22 cellular contexts compared by ENCODE assay signal in genomic region chr7:44212581-44213184, GRCh38. TPM values are rescaled to one million over a fixed set of nuclear protein-coding genes. Genes with fewer than 3 reads are reported as not detected.
DNase-seq lines count a peak whose midpoint lies in the region; ATAC-seq and TF ChIP-seq lines count a peak whose summit lies in the region.
"Had no signal": no experiment of that assay in that cellular context is flagged by ENCODE, and none has a peak within 500 bp of the region (broad histone marks: within the 10 kb centered on the region; RNA-seq: fewer than 3 reads in every experiment).

No MANE protein-coding gene starts in this region.

- peak; percentile 50 for DNase-seq in NCI-H82 (lab: John Stamatoyannopoulos, UW)
- DNase-seq in NCI-H82 treated with DMSO at 0.1 percent for 48 hours (lab: John Stamatoyannopoulos, UW; ENCODE audit: unreplicated experiment): no peak
- DNase-seq in RWPE2 (ENCODE audit: low spot score): peak; percentile 25
- DNase-seq in substantia nigra (lab: John Stamatoyannopoulos, UW): no peak
- no peak for DNase-seq in H7
- DNase-seq in omental fat pad (ENCODE audit: low spot score): no peak
- DNase-seq: 8988T; activated CD4-positive, alpha-beta T cell treated with anti-CD3 and anti-CD28 coated beads for 4 hours; central memory CD4-positive, alpha-beta T cell; GM23248; MM.1S; NCI-H146; NCI-H510A treated with DMSO at 0.1 percent for 48 hours; stimulated activated naive CD8-positive, alpha-beta T cell treated with anti-CD3 and anti-CD28 coated beads, Interleukin-15, Interleukin-2, amounts not matched to agents 100 U/mL and 50 U/mL, for 24 hours; T-helper 2 cell; trophoblast cell had no signal

- TF ChIP-seq CTCF in RWPE2 (IDR thresholded peaks at IDR 0.05; ENCODE audit: poor library complexity, severe bottlenecking) (no peak), omental fat pad (IDR thresholded peaks at IDR 0.05) (no peak)

- H3K36me3 ChIP-seq in RWPE2 (ENCODE audit: low read depth) (peaks cover 47% of the 10 kb centered on the region), H7 (replicated peaks; ENCODE audit: control insufficient read depth, insufficient read depth, low read length) (peaks cover 28% of the 10 kb centered on the region)

- H3K9me3 ChIP-seq in RWPE2 (ENCODE audit: severe bottlenecking): no peaks in the 10 kb centered on the region
- H3K9me3 ChIP-seq: ascending aorta had no signal

- H3K4me1 ChIP-seq in RWPE2 (ENCODE audit: insufficient read depth, poor library complexity, severe bottlenecking): no peaks in the 10 kb centered on the region
- H3K4me1 ChIP-seq: ascending aorta had no signal

- H3K27ac ChIP-seq in RWPE2 (ENCODE audit: poor library complexity, severe bottlenecking) (no peak overlapping the region), layer of hippocampus (ENCODE audit: low read depth, low read length) (peak overlapping the region; percentile 42), substantia nigra (ENCODE audit: low read depth, low read length, poor library complexity, severe bottlenecking) (peak overlapping the region; percentile 1)
- H3K27ac ChIP-seq: ascending aorta, epithelial cell of prostate, GM23248, SK-N-MC had no signal

- ATAC-seq in RWPE2 (ENCODE audit: low read depth) (no peak), GM19397 (IDR thresholded peaks at IDR 0.05; ENCODE audit: unreplicated experiment) (no peak), omental fat pad (ENCODE audit: low FRiP score) (no peak)
- ATAC-seq: activated naive CD4-positive, alpha-beta T cell treated with anti-CD3 and anti-CD28 coated beads, Interleukin-2, amount 50 U/mL, for 72 hours; stimulated activated naive CD8-positive, alpha-beta T cell treated with anti-CD3 and anti-CD28 coated beads, Interleukin-15, Interleukin-2, amounts not matched to agents 100 U/mL and 50 U/mL, for 24 hours had no signal

- no peak overlapping the region for H3K4me3 ChIP-seq in RWPE2 (ENCODE audit: severe bottlenecking)
- no peak overlapping the region for H3K4me3 ChIP-seq in H7 (ENCODE audit: insufficient read depth, low read depth, low read length)
- H3K4me3 ChIP-seq: ascending aorta, GM23248, SK-N-MC had no signal

- H3K27me3 ChIP-seq in RWPE2 (ENCODE audit: insufficient read depth, poor library complexity, severe bottlenecking): no peaks in the 10 kb centered on the region
- H3K27me3 ChIP-seq in layer of hippocampus (ENCODE audit: control insufficient read depth, insufficient read depth, low read length): no peaks in the 10 kb centered on the region
- no peaks in the 10 kb centered on the region for H3K27me3 ChIP-seq in H7 (ENCODE audit: control insufficient read depth, insufficient read depth, low read length)
- H3K27me3 ChIP-seq: ascending aorta had no signal

RNA-seq across cellular contexts. Expression of gene YKT6, which starts 11.9 kb away (rescaled TPM):
- total RNA-seq in H7 (2014; rRNA removed; shearing (Covaris generic)): 82.4 and 93.4 TPM in 2 replicates
- total RNA-seq in omental fat pad: 10 to 100 TPM; 48.3 to 75.8 (median 54.4) TPM

RNA-seq across cellular contexts. Expression of gene GCK, which starts 23.4 kb away (rescaled TPM):
- total RNA-seq in H7 (2014; rRNA removed; shearing (Covaris generic)): 2.8 and 3.7 TPM in 2 replicates
- 1 to 10 TPM in 2 of 4 donors, under 1 TPM in 2; 0.38 to 3.9 (median 1.1) TPM for total RNA-seq in omental fat pad

Comparison
In these comparisons a context has a peak if more than half of its experiments do, and no peak if none do; other contexts are left out.
1. DNase-seq: peak in NCI-H82 (single experiment) and RWPE2 (single experiment); none in NCI-H82 treated with DMSO at 0.1 percent for 48 hours (single experiment), substantia nigra (0 of 49), H7 (single experiment) and omental fat pad (single experiment).